8 cellular contexts compared by ENCODE assay signal in genomic region chr11:85854557-85855340, GRCh38. TPM values are rescaled to one million over a fixed set of nuclear protein-coding genes. Genes with fewer than 3 reads are reported as not detected.
A peak's percentile ranks its signal among the peaks of the same experiment; 100 is the strongest.
DNase-seq lines count a peak whose midpoint lies in the region; ATAC-seq and TF ChIP-seq lines count a peak whose summit lies in the region.

No MANE protein-coding gene starts in this region.

- TF ChIP-seq CTCF in chondrocyte (IDR thresholded peaks at IDR 0.05): peak; percentile 94

- peak overlapping the region; percentile 88 for H3K4me3 Mint-ChIP-seq in chondrocyte (ENCODE audit: unreplicated experiment)

- peaks cover 2% of the 10 kb centered on the region for H3K36me3 Mint-ChIP-seq in chondrocyte (ENCODE audit: low read depth)

- peak; percentile 57 for TF ChIP-seq POLR2A in GM19099 (IDR thresholded peaks at IDR 0.05; ENCODE audit: extremely low read depth, insufficient read length, low read depth)

- H3K4me1 Mint-ChIP-seq in chondrocyte (ENCODE audit: low read depth): peaks cover 15% of the 10 kb centered on the region

- no peaks in the 10 kb centered on the region for H3K27me3 Mint-ChIP-seq in chondrocyte (ENCODE audit: low read depth)

- peaks cover 9% of the 10 kb centered on the region for H3K9me3 Mint-ChIP-seq in chondrocyte (ENCODE audit: low read depth)

- peak; percentile 99 for ATAC-seq in HG03378 (IDR thresholded peaks at IDR 0.05; ENCODE audit: unreplicated experiment)

- DNase-seq in Ammon's horn (ENCODE audit: low spot score) (peak; percentile 95), NCI-H446 (lab: John Stamatoyannopoulos, UW) (peak; percentile 80 to 93), chondrocyte (ENCODE audit: low spot score) (peak; percentile 96), kidney tubule cell (ENCODE audit: low spot score) (peak; percentile 95)
- peak; percentile 94 for DNase-seq in activated CD4-positive, CD25-positive, alpha-beta regulatory T cell treated with anti-CD3 and anti-CD28 coated beads, Interleukin-2, amount 50 U/mL, for 72 hours
- peak; percentile 73 to 85 for DNase-seq in stimulated activated CD4-positive, alpha-beta T cell treated with anti-CD3 and anti-CD28 coated beads, Interleukin-1b, Interleukin-23, amount 100 ng/mL, for 1 hour (ENCODE audit: low read depth in 2 of 2)

- peak overlapping the region; percentile 96 for H3K27ac Mint-ChIP-seq in chondrocyte (ENCODE audit: unreplicated experiment)

RNA-seq across cellular contexts. Expression of gene CCDC83, which starts 0.4 kb away (rescaled TPM):
- not detected in 3 replicates for total RNA-seq in chondrocyte

RNA-seq across cellular contexts. Expression of gene SYTL2, which starts 43.8 kb away (rescaled TPM):
- total RNA-seq in chondrocyte: 9.3 to 25.1 TPM (median 23.8 TPM) in 3 replicates

Comparison
In these comparisons a context has a peak if more than half of its experiments do, and no peak if none do; other contexts are left out.
1. Peak in every context shown above with its lines: DNase-seq and ATAC-seq.